Comparison of ENCODE assay signal across 24 cellular contexts in genomic region chr6:166601956-166602355, GRCh38. TPM values are rescaled to one million over a fixed set of nuclear protein-coding genes. Genes with fewer than 3 reads are reported as not detected.
DNase-seq lines count a peak whose midpoint lies in the region; ATAC-seq, FAIRE-seq and TF ChIP-seq lines count a peak whose summit lies in the region.
"Had no signal": no experiment of that assay in that cellular context is flagged by ENCODE, and none has a peak within 500 bp of the region (broad histone marks: within the 10 kb centered on the region; RNA-seq: fewer than 3 reads in every experiment).

No MANE protein-coding gene starts in this region.

- H3K4ac ChIP-seq in mesenchymal stem cell (ENCODE audit: low read depth in 1 of 2, low read length in 2 of 2): no peak overlapping the region

- H3K4me3 ChIP-seq in colonic mucosa: no peak overlapping the region
- no peak overlapping the region for H3K4me3 ChIP-seq in mesenchymal stem cell (ENCODE audit: insufficient read depth in 1 of 2, low read depth in 1 of 2, low read length in 2 of 2)
- H3K4me3 ChIP-seq: BLaER1 treated with 17β-estradiol and CSF1 and Interleukin-3, amounts not matched to agents 10 nM and 100 nM had no signal

- H2BK120ac ChIP-seq in mesenchymal stem cell (ENCODE audit: low read depth, low read length): no peak overlapping the region

- WGBS in mesenchymal stem cell: 98% methylated on average over 10 of the region's 10 CpGs

- DNase-seq in activated CD8-positive, alpha-beta memory T cell treated with anti-CD3 and anti-CD28 coated beads for 24 hours: peak; percentile 19
- no peak for DNase-seq in activated CD8-positive, alpha-beta memory T cell treated with anti-CD3 and anti-CD28 coated beads, Interleukin-2, amount 50 U/mL, for 48 hours
- DNase-seq in colonic mucosa: peak; percentile 3
- DNase-seq in mesenchymal stem cell: no peak
- DNase-seq in osteocyte (ENCODE audit: extremely low spot score, unreplicated experiment): peak; percentile 71
- no peak for DNase-seq in HTR-8/SVneo (ENCODE audit: insufficient read length, low spot score)
- DNase-seq in G401 (ENCODE audit: low spot score): no peak
- DNase-seq: BE2C; CD4-positive, alpha-beta T cell; CD8-positive, alpha-beta memory T cell; DMS 273 treated with DMSO at 0.1 percent for 48 hours; DMS79; EL; GF-D8; GOT3; H7; HCEC 1CT had no signal

- intact Hi-C loops in colonic mucosa (cut with DNase I): no loop called here

- H2AFZ ChIP-seq in mesenchymal stem cell (ENCODE audit: low read depth, low read length): no peak overlapping the region

- H3K79me1 ChIP-seq in mesenchymal stem cell (replicated peaks; ENCODE audit: low read length, poor library complexity, severe bottlenecking): peaks cover 11% of the 10 kb centered on the region

- peaks cover 36% of the 10 kb centered on the region for H3K4me1 Mint-ChIP-seq in osteocyte (ENCODE audit: unreplicated experiment)
- H3K4me1 Mint-ChIP-seq: CD8-positive, alpha-beta memory T cell had no signal

- FAIRE-seq in HTR-8/SVneo (lab: Jason Lieb, UNC): no peak
- FAIRE-seq: A204.1, D721Med, GM12891 had no signal

- no peaks in the 10 kb centered on the region for H3K36me3 ChIP-seq in colonic mucosa
- H3K36me3 ChIP-seq in mesenchymal stem cell (ENCODE audit: control insufficient read depth in 1 of 2, insufficient read depth in 2 of 2, low read depth in 1 of 2, low read length in 2 of 2): peaks cover 0 to 3% of the 10 kb centered on the region in 2 experiments

- H3K4me1 ChIP-seq in colonic mucosa (no peaks in the 10 kb centered on the region), mesenchymal stem cell (ENCODE audit: control insufficient read depth, insufficient read depth, low read depth, low read length) (peaks cover 4% of the 10 kb centered on the region)

- in situ Hi-C loops in G401 (cut with HindIII; ENCODE audit: low sequenced_read_pairs): no loop called here

- H3K9me3 Mint-ChIP-seq in osteocyte (ENCODE audit: unreplicated experiment): no peaks in the 10 kb centered on the region
- H3K9me3 Mint-ChIP-seq: CD4-positive, alpha-beta T cell; CD8-positive, alpha-beta memory T cell had no signal

- H3K27ac ChIP-seq in colonic mucosa (no peak overlapping the region), mesenchymal stem cell (ENCODE audit: low read length, poor library complexity, severe bottlenecking) (no peak overlapping the region)
- H3K27ac ChIP-seq: 22Rv1; BLaER1 treated with 17β-estradiol and CSF1 and Interleukin-3, amounts not matched to agents 10 nM and 100 nM had no signal

- TF ChIP-seq CTCF in colonic mucosa (IDR thresholded peaks at IDR 0.05): no peak
- TF ChIP-seq CTCF in osteocyte (IDR thresholded peaks at IDR 0.05): no peak

- peak overlapping the region in 1 of 2 experiments; percentile 92 for H3K18ac ChIP-seq in mesenchymal stem cell (ENCODE audit: low read depth in 1 of 2, low read length in 2 of 2)

- H3K27me3 ChIP-seq in colonic mucosa: no peaks in the 10 kb centered on the region
- no peaks in the 10 kb centered on the region for H3K27me3 ChIP-seq in mesenchymal stem cell (ENCODE audit: control insufficient read depth in 1 of 2, insufficient read depth in 1 of 2, low read length in 2 of 2)
- H3K27me3 ChIP-seq: BE2C; BLaER1 treated with 17β-estradiol and CSF1 and Interleukin-3, amounts not matched to agents 10 nM and 100 nM had no signal

- no peak overlapping the region for H2BK5ac ChIP-seq in mesenchymal stem cell (ENCODE audit: low read depth, low read length, poor library complexity, severe bottlenecking)

- H3K27ac Mint-ChIP-seq in osteocyte (ENCODE audit: unreplicated experiment): no peak overlapping the region
- H3K27ac Mint-ChIP-seq: CD14-positive monocyte; CD4-positive, alpha-beta T cell had no signal

- H3K9ac ChIP-seq in colonic mucosa (ENCODE audit: low read depth in 2 of 2, low read length in 2 of 2) (no peak overlapping the region), mesenchymal stem cell (ENCODE audit: low read length) (no peak overlapping the region)
- H3K9ac ChIP-seq: BLaER1 treated with 17β-estradiol and CSF1 and Interleukin-3, amounts not matched to agents 10 nM and 100 nM had no signal

- H4K91ac ChIP-seq in mesenchymal stem cell (ENCODE audit: low read length): no peak overlapping the region

- no peak overlapping the region for H3K23ac ChIP-seq in mesenchymal stem cell (ENCODE audit: low read length in 2 of 2)

- H2BK12ac ChIP-seq in mesenchymal stem cell (ENCODE audit: low read length in 2 of 2): peak overlapping the region in 1 of 2 experiments; percentile 89

- peaks cover 2% of the 10 kb centered on the region for H3K36me3 Mint-ChIP-seq in osteocyte (ENCODE audit: unreplicated experiment)
- H3K36me3 Mint-ChIP-seq: CD14-positive monocyte; CD8-positive, alpha-beta memory T cell had no signal

- no peak overlapping the region for H4K8ac ChIP-seq in mesenchymal stem cell (ENCODE audit: low read length)

- H3K14ac ChIP-seq in mesenchymal stem cell (ENCODE audit: low read length in 2 of 2): peak overlapping the region in 1 of 2 experiments; percentile 53

- H3K27me3 Mint-ChIP-seq in osteocyte (ENCODE audit: unreplicated experiment): no peaks in the 10 kb centered on the region
- H3K27me3 Mint-ChIP-seq: CD4-positive, alpha-beta T cell had no signal

- H3K4me3 Mint-ChIP-seq in osteocyte (ENCODE audit: unreplicated experiment): no peak overlapping the region
- H3K4me3 Mint-ChIP-seq: CD4-positive, alpha-beta T cell; CD8-positive, alpha-beta memory T cell had no signal

- peak overlapping the region; percentile 30 for H2BK15ac ChIP-seq in mesenchymal stem cell (ENCODE audit: low read depth, poor library complexity, severe bottlenecking)

- no peak overlapping the region for H3K4me2 ChIP-seq in mesenchymal stem cell (ENCODE audit: low read length, poor library complexity, severe bottlenecking)
- H3K4me2 ChIP-seq: BLaER1 treated with 17β-estradiol and CSF1 and Interleukin-3, amounts not matched to agents 10 nM and 100 nM had no signal

- H3K9me3 ChIP-seq in colonic mucosa (no peaks in the 10 kb centered on the region), mesenchymal stem cell (ENCODE audit: control insufficient read depth, low read length) (no peaks in the 10 kb centered on the region)
- H3K9me3 ChIP-seq: BE2C had no signal

- H2AK5ac ChIP-seq in mesenchymal stem cell (ENCODE audit: low read length, severe bottlenecking): no peak overlapping the region

- no peak for ATAC-seq in HG03025 (IDR thresholded peaks at IDR 0.05; ENCODE audit: low FRiP score, unreplicated experiment)

RNA-seq across cellular contexts. Expression of gene RAMACL, which starts 15.5 kb away (rescaled TPM):
- total RNA-seq in colonic mucosa: under 1 TPM; 0.48 to 0.54 TPM
- polyA plus RNA-seq in mesenchymal stem cell (2013, experiment 1 of 2): 0.43 TPM
- polyA plus RNA-seq in mesenchymal stem cell (2013, experiment 2 of 2): 0.37 TPM
- total RNA-seq in osteocyte: 2.5 and 3.6 TPM in 2 replicates
- total RNA-seq in G401 (2014; rRNA removed; shearing (Covaris generic)): 4.1 and 8.0 TPM in 2 replicates
- total RNA-seq: H7 had no signal

RNA-seq across cellular contexts. Expression of gene RPS6KA2, which starts 25.1 kb away (rescaled TPM):
- 10 to 100 TPM in 1 of 2 donors, 1 to 10 TPM in 1; 7.8 to 13.6 TPM for total RNA-seq in colonic mucosa
- polyA plus RNA-seq in mesenchymal stem cell (2013, experiment 1 of 2): 141 TPM
- 139 TPM for polyA plus RNA-seq in mesenchymal stem cell (2013, experiment 2 of 2)
- total RNA-seq in osteocyte: 89.9 and 102 TPM in 2 replicates
- total RNA-seq in G401 (2014; rRNA removed; shearing (Covaris generic)): 3.8 and 14.7 TPM in 2 replicates

Comparison
In these comparisons a context has a peak if more than half of its experiments do, and no peak if none do; other contexts are left out.
1. DNase-seq: peak in activated CD8-positive, alpha-beta memory T cell treated with anti-CD3 and anti-CD28 coated beads for 24 hours (single experiment), colonic mucosa (single experiment) and osteocyte (single experiment); none in activated CD8-positive, alpha-beta memory T cell treated with anti-CD3 and anti-CD28 coated beads, Interleukin-2, amount 50 U/mL, for 48 hours (single experiment), mesenchymal stem cell (single experiment), HTR-8/SVneo (single experiment) and G401 (single experiment).